13 cellular contexts compared by ENCODE assay signal in the genomic region with DNA sequence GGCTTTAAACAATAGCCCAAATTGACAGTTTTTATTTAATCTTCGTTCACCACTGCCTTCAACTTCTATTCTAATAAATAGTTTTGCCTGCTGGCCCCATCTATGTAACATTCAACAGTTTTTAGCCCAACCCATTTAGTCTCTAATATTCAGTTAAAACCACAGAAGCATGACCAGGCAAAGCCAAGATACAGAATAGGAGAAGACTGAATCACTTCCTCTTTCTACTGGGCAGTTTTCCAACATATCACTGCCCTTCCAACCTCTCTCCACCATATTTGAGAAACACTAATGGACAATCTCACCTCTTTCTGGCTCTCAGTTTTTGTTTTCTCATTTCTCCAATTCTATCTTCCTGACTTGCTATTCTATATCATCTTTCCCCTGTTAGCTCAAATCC.
DNase-seq lines count a peak whose midpoint lies in the region; ATAC-seq, FAIRE-seq and TF ChIP-seq lines count a peak whose summit lies in the region.
"Had no signal": no experiment of that assay in that cellular context is flagged by ENCODE, and none has a peak within 500 bp of the region (broad histone marks: within the 10 kb centered on the region; RNA-seq: fewer than 3 reads in every experiment).

No MANE protein-coding gene starts in this region.

- no peak for TF ChIP-seq POLR2A in endothelial cell of umbilical vein (IDR thresholded peaks at IDR 0.05; ENCODE audit: low read depth, low read length)

- H2AFZ ChIP-seq in endothelial cell of umbilical vein (ENCODE audit: low read depth, low read length): no peak overlapping the region

- DNase-seq in HFF-Myc (ENCODE audit: extremely low read depth, low read depth): peak; percentile 66
- DNase-seq in RCC 7860 (ENCODE audit: low spot score): peak; percentile 99
- peak; percentile 80 for DNase-seq in endothelial cell of umbilical vein (ENCODE audit: low read depth, low spot score)
- DNase-seq in effector memory CD4-positive, alpha-beta T cell: no peak
- DNase-seq in colonic mucosa: no peak
- DNase-seq in COLO829 (ENCODE audit: low spot score): no peak
- DNase-seq: NCI-H146; SIG-M5; stimulated activated naive CD8-positive, alpha-beta T cell treated with anti-CD3 and anti-CD28 coated beads, Interleukin-15, amount 100 ng/mL, for 72 hours had no signal

- no peaks in the 10 kb centered on the region for H3K79me2 ChIP-seq in endothelial cell of umbilical vein (ENCODE audit: control insufficient read depth, insufficient read depth, low read length)

- H3K27me3 ChIP-seq in endothelial cell of umbilical vein (ENCODE audit: control insufficient read depth in 2 of 2, insufficient read depth in 2 of 2, low read length in 2 of 2) (no peaks in the 10 kb centered on the region), skeletal muscle satellite cell (ENCODE audit: control insufficient read depth, insufficient read depth, low read length) (no peaks in the 10 kb centered on the region), colonic mucosa (no peaks in the 10 kb centered on the region)
- H3K27me3 ChIP-seq in effector memory CD4-positive, alpha-beta T cell (replicated peaks; ENCODE audit: control insufficient read depth, insufficient read depth, low read length, poor library complexity, severe bottlenecking): no peaks in the 10 kb centered on the region

- CTCF ChIA-PET in endothelial cell of umbilical vein (lab: Charles Lee): interaction anchor here (0.7 kb wide), 1 partner anchor 113 kb away, joined by 3 read pairs; no protein-coding TSS in a partner anchor

- POLR2A ChIA-PET in endothelial cell of umbilical vein (lab: Charles Lee): no interaction called here

- no peak overlapping the region for H3K9ac ChIP-seq in endothelial cell of umbilical vein (replicated peaks; ENCODE audit: extremely low read depth, insufficient read depth, low read length)
- H3K9ac ChIP-seq in skeletal muscle satellite cell (ENCODE audit: low read depth, low read length): peak overlapping the region; percentile 34
- H3K9ac ChIP-seq in colonic mucosa (ENCODE audit: low read depth in 2 of 2, low read length in 2 of 2): no peak overlapping the region

- H3K36me3 ChIP-seq in endothelial cell of umbilical vein (ENCODE audit: control insufficient read depth in 2 of 2, extremely low read depth in 1 of 2, insufficient read depth in 2 of 2, low read length in 2 of 2) (no peaks in the 10 kb centered on the region), skeletal muscle satellite cell (ENCODE audit: insufficient read depth, low read length) (no peaks in the 10 kb centered on the region), colonic mucosa (no peaks in the 10 kb centered on the region)
- H3K36me3 ChIP-seq in effector memory CD4-positive, alpha-beta T cell (ENCODE audit: control insufficient read depth, insufficient read depth, low read length): no peaks in the 10 kb centered on the region

- no peaks in the 10 kb centered on the region for H4K20me1 ChIP-seq in endothelial cell of umbilical vein (replicated peaks; ENCODE audit: control insufficient read depth, extremely low read depth, insufficient read depth, low read length)

- H3K27ac ChIP-seq in endothelial cell of umbilical vein (ENCODE audit: insufficient read depth, low read depth, low read length) (no peak overlapping the region), colonic mucosa (no peak overlapping the region)
- H3K27ac ChIP-seq in effector memory CD4-positive, alpha-beta T cell (ENCODE audit: insufficient read depth, low read length, poor library complexity, severe bottlenecking): no peak overlapping the region

- dilution Hi-C loops in endothelial cell of umbilical vein (cut with MboI; ENCODE audit: extremely low pct_ligation_motif_present, low sequenced_read_pairs): no loop called here

- no TSS peak for BruUV-seq in endothelial cell of umbilical vein (replicated peaks; lab: Mats Ljungman, UMichigan)

- no peak for ATAC-seq in GM21528 (IDR thresholded peaks at IDR 0.05; ENCODE audit: low FRiP score, unreplicated experiment)
- ATAC-seq: HCT116; stimulated activated naive CD8-positive, alpha-beta T cell treated with anti-CD3 and anti-CD28 coated beads, Interleukin-15, amount 100 ng/mL, for 72 hours had no signal

- H3K9me1 ChIP-seq in endothelial cell of umbilical vein (replicated peaks; ENCODE audit: control insufficient read depth, extremely low read depth, insufficient read depth, low read length): no peaks in the 10 kb centered on the region

- no peak overlapping the region for H3K4me2 ChIP-seq in endothelial cell of umbilical vein (ENCODE audit: insufficient read depth, low read length)
- H3K4me2 ChIP-seq in skeletal muscle satellite cell (ENCODE audit: low read length): peak overlapping the region; percentile 49

- TF ChIP-seq CTCF in HFF-Myc (IDR thresholded peaks at IDR 0.05; ENCODE audit: low read depth, low read length, missing control alignments) (no peak), endothelial cell of umbilical vein (IDR thresholded peaks at IDR 0.05; ENCODE audit: extremely low read depth in 1 of 2, insufficient read depth in 1 of 2, low read depth in 1 of 2, low read length in 2 of 2) (no peak), colonic mucosa (IDR thresholded peaks at IDR 0.05) (no peak)

- H3K9me3 ChIP-seq in endothelial cell of umbilical vein (replicated peaks; ENCODE audit: control insufficient read depth, insufficient read depth, low read length) (no peaks in the 10 kb centered on the region), skeletal muscle satellite cell (replicated peaks; ENCODE audit: low read length) (no peaks in the 10 kb centered on the region), colonic mucosa (no peaks in the 10 kb centered on the region)
- no peaks in the 10 kb centered on the region for H3K9me3 ChIP-seq in effector memory CD4-positive, alpha-beta T cell (ENCODE audit: control insufficient read depth, low read length)

- FAIRE-seq in RCC 7860 (lab: Jason Lieb, UNC): peak; percentile 99
- FAIRE-seq in endothelial cell of umbilical vein (lab: Jason Lieb, UNC): peak; percentile 85
- FAIRE-seq: G401.6 had no signal

- intact Hi-C loops in endothelial cell of umbilical vein (cut with micrococcal nuclease): no loop called here
- intact Hi-C loops in colonic mucosa (cut with DNase I): no loop called here

- no peaks in the 10 kb centered on the region for H3K4me1 ChIP-seq in endothelial cell of umbilical vein (ENCODE audit: control insufficient read depth, extremely low read depth, insufficient read depth, low read length)
- peaks cover 12% of the 10 kb centered on the region for H3K4me1 ChIP-seq in skeletal muscle satellite cell (ENCODE audit: control insufficient read depth, insufficient read depth, low read length)
- no peaks in the 10 kb centered on the region for H3K4me1 ChIP-seq in effector memory CD4-positive, alpha-beta T cell (ENCODE audit: control insufficient read depth, insufficient read depth, low read length, poor library complexity, severe bottlenecking)
- no peaks in the 10 kb centered on the region for H3K4me1 ChIP-seq in colonic mucosa

- H3K4me3 ChIP-seq in HFF-Myc (replicated peaks; ENCODE audit: low read depth, low read length) (no peak overlapping the region), endothelial cell of umbilical vein (replicated peaks in 1 of 3; ENCODE audit: insufficient read depth in 1 of 3, low read depth in 1 of 3, low read length in 3 of 3) (no peak overlapping the region), skeletal muscle satellite cell (ENCODE audit: low read length) (no peak overlapping the region), colonic mucosa (no peak overlapping the region)
- no peak overlapping the region for H3K4me3 ChIP-seq in effector memory CD4-positive, alpha-beta T cell (ENCODE audit: insufficient read depth, low read depth, low read length, poor library complexity, severe bottlenecking)

TF ChIP-seq in endothelial cell of umbilical vein, 7 proteins besides CTCF, POLR2A, EP300 and RAD21:
- TF ChIP-seq EZH2 (IDR thresholded peaks at IDR 0.05; ENCODE audit: borderline replicate concordance, low read depth, low read length, severe bottlenecking) (no peak), FOS (IDR thresholded peaks at IDR 0.05; ENCODE audit: borderline replicate concordance, insufficient read depth, low read length) (peak; percentile 73), GATA2 (IDR thresholded peaks at IDR 0.05; ENCODE audit: insufficient read depth, insufficient read length, low read depth, low read length) (peak; percentile 18)

Comparison
In these comparisons a context has a peak if more than half of its experiments do, and no peak if none do; other contexts are left out.
1. DNase-seq: peak in HFF-Myc (single experiment), RCC 7860 (single experiment) and endothelial cell of umbilical vein (single experiment); none in effector memory CD4-positive, alpha-beta T cell (0 of 3), colonic mucosa (single experiment) and COLO829 (single experiment).